Comparison of ENCODE assay signal across 17 cellular contexts in the genomic region with DNA sequence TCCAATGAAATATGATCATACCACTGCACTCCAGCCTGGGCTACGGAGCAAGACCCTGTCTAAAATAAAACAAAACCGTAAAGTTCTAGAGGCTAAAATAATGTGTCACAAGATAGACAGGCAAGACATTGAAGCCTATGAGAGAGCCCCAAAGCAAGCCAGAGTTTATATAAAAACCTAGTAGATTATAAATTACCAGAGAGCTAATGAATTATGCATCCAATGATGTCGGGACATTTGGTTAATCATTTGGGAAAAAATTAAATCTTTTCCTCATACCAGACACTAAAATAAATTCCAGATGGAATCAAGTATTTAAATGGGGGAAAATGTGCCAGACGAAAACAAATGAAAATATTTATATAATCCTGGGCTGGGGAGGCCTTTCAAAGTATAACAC.
"Had no signal": no experiment of that assay in that cellular context is flagged by ENCODE, and none has a peak within 500 bp of the region (broad histone marks: within the 10 kb centered on the region; RNA-seq: fewer than 3 reads in every experiment).

No MANE protein-coding gene starts in this region.

- DNase-seq: effector memory CD8-positive, alpha-beta T cell; erythroblast; heart left ventricle; hippocampal formation; kidney glomerular epithelial cell; mammary epithelial cell; naive thymus-derived CD4-positive, alpha-beta T cell; right cardiac atrium; small intestine; stimulated activated CD4-positive, alpha-beta T cell treated with anti-CD3 and anti-CD28 coated beads, Interleukin-12 subunit alpha, Interleukin-12 subunit beta, amount 100 ng/mL, for 4 hours; stimulated activated naive CD4-positive, alpha-beta T cell; stomach; trophoblast cell had no signal

- H3K27ac Mint-ChIP-seq: dendritic cell treated with granulocyte-macrophage colony-stimulating factor and Interleukin-4, amounts not matched to agents 40 ng/mL and 50 ng/mL, for 4 days; effector memory CD8-positive, alpha-beta T cell; naive thymus-derived CD4-positive, alpha-beta T cell had no signal

- H3K36me3 Mint-ChIP-seq: naive thymus-derived CD4-positive, alpha-beta T cell had no signal

- ATAC-seq: effector memory CD8-positive, alpha-beta T cell; heart left ventricle; left lobe of liver; naive thymus-derived CD4-positive, alpha-beta T cell; right cardiac atrium had no signal

- H3K9me3 Mint-ChIP-seq: dendritic cell treated with granulocyte-macrophage colony-stimulating factor and Interleukin-4, amounts not matched to agents 40 ng/mL and 50 ng/mL, for 4 days; effector memory CD8-positive, alpha-beta T cell; naive thymus-derived CD4-positive, alpha-beta T cell had no signal

- H3K4me3 Mint-ChIP-seq: dendritic cell treated with granulocyte-macrophage colony-stimulating factor and Interleukin-4, amounts not matched to agents 40 ng/mL and 50 ng/mL, for 4 days; effector memory CD8-positive, alpha-beta T cell; naive thymus-derived CD4-positive, alpha-beta T cell had no signal

- FAIRE-seq: colon, frontal cortex, small intestine had no signal
